ENCODE assay signal across 10 cellular contexts in genomic region chr4:100162027-100162685, GRCh38. TPM values are rescaled to one million over a fixed set of nuclear protein-coding genes. Genes with fewer than 3 reads are reported as not detected.
DNase-seq lines count a peak whose midpoint lies in the region; ATAC-seq and TF ChIP-seq lines count a peak whose summit lies in the region.
"Had no signal": no experiment of that assay in that cellular context is flagged by ENCODE, and none has a peak within 500 bp of the region (broad histone marks: within the 10 kb centered on the region; RNA-seq: fewer than 3 reads in every experiment).

No MANE protein-coding gene starts in this region.

- no peak overlapping the region for H3K27ac ChIP-seq in RWPE1

- CTCF ChIA-PET in RWPE1 (lab: Yijun Ruan, JAX) = no interaction called here

- ATAC-seq in GM18873 (IDR thresholded peaks at IDR 0.05; ENCODE audit: low FRiP score, unreplicated experiment) (peak; percentile 83), GM21576 (IDR thresholded peaks at IDR 0.05; ENCODE audit: unreplicated experiment) (peak; percentile 90), HG03139 (IDR thresholded peaks at IDR 0.05; ENCODE audit: unreplicated experiment) (peak; percentile 73), sciatic nerve (no peak)

- POLR2A ChIA-PET in RWPE1 (lab: Yijun Ruan, JAX; ENCODE audit: low non-redundant PET) = no interaction called here

- intact Hi-C loops in sciatic nerve (cut with DNase I) = no loop called here

- no peak for TF ChIP-seq CTCF in RWPE1 (conservative IDR thresholded peaks at IDR 0.05; ENCODE audit: low read depth)

- DNase-seq in foreskin melanocyte (peak; percentile 89), cerebellar cortex (ENCODE audit: low spot score) (no peak), RWPE1 (ENCODE audit: low spot score) (no peak), NCI-H146 (lab: John Stamatoyannopoulos, UW) (no peak), sciatic nerve (ENCODE audit: low spot score) (no peak)
- DNase-seq: activated gamma-delta T cell treated with Interleukin-2 at 50 U/mL for 16 hours, NCI-H1105 had no signal

RNA-seq across cellular contexts. Expression of gene DDIT4L, which starts 28.1 kb away (rescaled TPM):
- total RNA-seq in sciatic nerve = 11.5 TPM
